10 cellular contexts compared by ENCODE assay signal in the genomic region with DNA sequence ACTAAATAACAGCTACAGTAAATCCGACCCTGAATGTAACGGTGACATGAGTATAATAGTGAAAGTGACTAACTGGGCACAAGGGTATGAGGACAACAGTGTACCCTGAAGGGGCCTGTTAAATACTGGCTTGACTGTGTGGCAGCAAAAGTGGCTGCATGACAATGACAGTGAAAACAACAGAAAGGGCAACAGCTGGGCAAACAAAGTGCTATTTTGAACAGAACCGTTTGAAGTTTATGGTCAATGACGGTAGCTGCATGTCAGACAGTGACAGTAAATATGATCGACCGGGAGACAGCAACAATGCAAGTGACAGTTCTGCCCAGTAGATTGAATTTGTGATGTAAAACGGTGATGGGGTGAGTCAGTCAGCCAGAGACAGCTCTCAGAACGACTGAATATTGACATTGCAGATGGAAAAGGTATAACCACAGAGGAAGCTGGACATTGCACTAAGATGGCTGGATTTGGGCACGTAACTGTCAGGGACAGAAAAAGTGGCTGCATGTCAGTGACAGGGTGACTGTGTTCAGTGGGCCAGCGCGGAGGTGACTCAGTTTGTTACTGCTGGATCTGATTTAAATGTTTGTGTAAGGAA. TPM values are rescaled to one million over a fixed set of nuclear protein-coding genes. Genes with fewer than 3 reads are reported as not detected.
DNase-seq lines count a peak whose midpoint lies in the region; ATAC-seq and TF ChIP-seq lines count a peak whose summit lies in the region.
"Had no signal": no experiment of that assay in that cellular context is flagged by ENCODE, and none has a peak within 500 bp of the region (broad histone marks: within the 10 kb centered on the region; RNA-seq: fewer than 3 reads in every experiment).

No MANE protein-coding gene starts in this region.

- TF ChIP-seq EP300 in esophagus muscularis mucosa (IDR thresholded peaks at IDR 0.05) (no peak), stomach (IDR thresholded peaks at IDR 0.05) (no peak)

- no peaks in the 10 kb centered on the region for H3K36me3 ChIP-seq in mammary epithelial cell (ENCODE audit: insufficient read depth, low read length)
- no peaks in the 10 kb centered on the region for H3K36me3 ChIP-seq in PC-3 (ENCODE audit: low read depth, low read length)
- no peaks in the 10 kb centered on the region for H3K36me3 ChIP-seq in esophagus muscularis mucosa
- no peaks in the 10 kb centered on the region for H3K36me3 ChIP-seq in stomach
- H3K36me3 ChIP-seq: BLaER1 had no signal

- ATAC-seq in PC-3, result no peak
- ATAC-seq in HG02763 (IDR thresholded peaks at IDR 0.05; ENCODE audit: unreplicated experiment), result no peak

- peaks cover 6% of the 10 kb centered on the region for H3K9me3 Mint-ChIP-seq in MCF 10A (ENCODE audit: unreplicated experiment)

- H3K27ac ChIP-seq in mammary epithelial cell (ENCODE audit: insufficient read depth, low read depth, low read length) (no peak overlapping the region), PC-3 (ENCODE audit: low read length) (no peak overlapping the region), esophagus muscularis mucosa (replicated peaks in 1 of 4) (peak overlapping the region; percentile 93 to 97 (median 96)), stomach (peak overlapping the region in 4 of 5 donors; percentile 90 to 97 (median 96))

- no peaks in the 10 kb centered on the region for H3K9me2 ChIP-seq in PC-3 (replicated peaks; ENCODE audit: low read length)

- POLR2A ChIA-PET in MCF 10A (lab: Yijun Ruan, JAX), result no interaction called here
- POLR2A ChIA-PET in PC-3 (lab: Charles Lee; ENCODE audit: unreplicated experiment), result no interaction called here

- intact Hi-C loops in MCF 10A (cut with micrococcal nuclease) (no loop called here), mammary epithelial cell (cut with micrococcal nuclease) (loop anchor here (5.0 to 10.0 kb wide), 2 partner anchors 52 to 666 kb away; a partner anchor contains a TSS), PC-3 (cut with micrococcal nuclease) (no loop called here), esophagus muscularis mucosa (cut with DNase I) (no loop called here), stomach (cut with DNase I; ENCODE audit: low total_unique reads) (no loop called here)

- H3K79me2 ChIP-seq in mammary epithelial cell (ENCODE audit: insufficient read depth, low read length) (peaks cover 35% of the 10 kb centered on the region), PC-3 (ENCODE audit: low read length) (peaks cover 36% of the 10 kb centered on the region)

- 89% methylated on average over 10 of the region's 11 CpGs for WGBS in mammary epithelial cell (ENCODE audit: low coverage, missing lambda C conversion rate)
- 80% methylated on average over 11 of the region's 11 CpGs for WGBS in esophagus muscularis mucosa
- 60 to 71% (median 63%) methylated on average over 11 of the region's 11 CpGs for WGBS in stomach, 5 donors

- no peaks in the 10 kb centered on the region for H3K27me3 ChIP-seq in mammary epithelial cell (ENCODE audit: insufficient read depth, low read length)
- no peaks in the 10 kb centered on the region for H3K27me3 ChIP-seq in PC-3 (ENCODE audit: low read length)
- H3K27me3 ChIP-seq in esophagus muscularis mucosa, result no peaks in the 10 kb centered on the region
- no peaks in the 10 kb centered on the region for H3K27me3 ChIP-seq in stomach
- H3K27me3 ChIP-seq: BLaER1 had no signal

- in situ Hi-C loops in mammary epithelial cell (cut with MboI; ENCODE audit: low sequenced_read_pairs in 2 of 2), result no loop called here

- no peak overlapping the region for H3K4me3 ChIP-seq in mammary epithelial cell (replicated peaks in 1 of 3; ENCODE audit: insufficient read depth in 1 of 3, low read depth in 2 of 3, low read length in 3 of 3)
- H3K4me3 ChIP-seq in PC-3 (ENCODE audit: low read length), result no peak overlapping the region
- no peak overlapping the region for H3K4me3 ChIP-seq in esophagus muscularis mucosa
- no peak overlapping the region for H3K4me3 ChIP-seq in stomach

- no peaks in the 10 kb centered on the region for H3K36me3 Mint-ChIP-seq in MCF 10A (ENCODE audit: insufficient read depth, unreplicated experiment)

- no peaks in the 10 kb centered on the region for H3F3A ChIP-seq in PC-3 (ENCODE audit: low read length, unreplicated experiment)

- H3K9me3 ChIP-seq in mammary epithelial cell (replicated peaks; ENCODE audit: insufficient read depth, low read length) (no peaks in the 10 kb centered on the region), PC-3 (ENCODE audit: low read length) (no peaks in the 10 kb centered on the region), esophagus muscularis mucosa (no peaks in the 10 kb centered on the region), stomach (no peaks in the 10 kb centered on the region)
- H3K9me3 ChIP-seq: BLaER1 had no signal

- H4K20me1 ChIP-seq in mammary epithelial cell (ENCODE audit: insufficient read depth, low read length) (no peaks in the 10 kb centered on the region), PC-3 (ENCODE audit: low read length) (no peaks in the 10 kb centered on the region)

- dilution Hi-C loops in mammary epithelial cell (cut with HindIII; ENCODE audit: low sequenced_read_pairs), result no loop called here

- CTCF ChIA-PET in MCF 10A (lab: Yijun Ruan, JAX) (no interaction called here), mammary epithelial cell (lab: Charles Lee; ENCODE audit: low non-redundant PET) (no interaction called here), PC-3 (lab: Charles Lee) (no interaction called here)

- peaks cover 15% of the 10 kb centered on the region for H3K4me1 Mint-ChIP-seq in MCF 10A (ENCODE audit: insufficient read depth, unreplicated experiment)

- BruUV-seq in MCF 10A (replicated peaks; lab: Mats Ljungman, UMichigan) (no TSS peak), mammary epithelial cell (replicated peaks; lab: Mats Ljungman, UMichigan) (no TSS peak), PC-3 (replicated peaks; lab: Mats Ljungman, UMichigan) (no TSS peak)

- TF ChIP-seq POLR2A in esophagus muscularis mucosa (IDR thresholded peaks at IDR 0.05; ENCODE audit: low read depth) (no peak), stomach (IDR thresholded peaks at IDR 0.05) (no peak)

- no peak overlapping the region for H2AFZ ChIP-seq in mammary epithelial cell (ENCODE audit: low read depth, low read length)
- peak overlapping the region; percentile 91; the same call in 1 of the 2 replicates for H2AFZ ChIP-seq in PC-3 (ENCODE audit: low read length)

- H3K9ac ChIP-seq in mammary epithelial cell (ENCODE audit: insufficient read depth, low read length) (no peak overlapping the region), PC-3 (ENCODE audit: low read length) (no peak overlapping the region)
- H3K9ac ChIP-seq: BLaER1 had no signal

- peak overlapping the region; percentile 87 for H3K27ac Mint-ChIP-seq in MCF 10A (ENCODE audit: low read depth, unreplicated experiment)

- DNase-seq in MCF 10A (ENCODE audit: unreplicated experiment), result no peak
- DNase-seq in mammary epithelial cell, result no peak
- peak; percentile 15 for DNase-seq in PC-3
- no peak for DNase-seq in esophagus muscularis mucosa (ENCODE audit: extremely low spot score)
- DNase-seq in stomach, result no peak
- no peak for DNase-seq in NCI-H1694 (lab: John Stamatoyannopoulos, UW)
- no peak for DNase-seq in SKM-1 (lab: John Stamatoyannopoulos, UW; ENCODE audit: unreplicated experiment)
- DNase-seq: NCI-H446 had no signal

- H3K4me1 ChIP-seq in mammary epithelial cell (ENCODE audit: insufficient read depth, low read length) (no peaks in the 10 kb centered on the region), PC-3 (ENCODE audit: insufficient read depth, low read length) (peaks cover 32% of the 10 kb centered on the region), esophagus muscularis mucosa (peaks cover 34 to 57% (median 49%) of the 10 kb centered on the region in 4 donors), stomach (peaks cover 19 to 49% (median 34%) of the 10 kb centered on the region in 4 donors)

- H3K27me3 Mint-ChIP-seq in MCF 10A (ENCODE audit: insufficient read depth, unreplicated experiment), result no peaks in the 10 kb centered on the region

- no peak for TF ChIP-seq CTCF in MCF 10A (IDR thresholded peaks at IDR 0.05; ENCODE audit: unreplicated experiment)
- no peak for TF ChIP-seq CTCF in mammary epithelial cell (conservative IDR thresholded peaks at IDR 0.05 in 1 of 2, IDR thresholded peaks at IDR 0.05 in 1 of 2; ENCODE audit: extremely low read depth in 1 of 2, insufficient read depth in 1 of 2, low read depth in 1 of 2, low read length in 2 of 2)
- no peak for TF ChIP-seq CTCF in PC-3 (conservative IDR thresholded peaks at IDR 0.05; ENCODE audit: low read depth, low read length)
- TF ChIP-seq CTCF in esophagus muscularis mucosa (IDR thresholded peaks at IDR 0.05), result no peak
- TF ChIP-seq CTCF in stomach (IDR thresholded peaks at IDR 0.05), result no peak

- peak overlapping the region; percentile 61 for H3K4me3 Mint-ChIP-seq in MCF 10A (ENCODE audit: unreplicated experiment)

- H3K4me2 ChIP-seq in mammary epithelial cell (ENCODE audit: insufficient read depth, low read depth, low read length), result no peak overlapping the region
- no peak overlapping the region for H3K4me2 ChIP-seq in PC-3 (ENCODE audit: low read length)

RNA-seq across cellular contexts. Expression of a gene that starts 1.1 kb away (rescaled TPM):
- total RNA-seq in MCF 10A (2022) (20.4 and 25.2 TPM in 2 replicates), mammary epithelial cell (10 to 100 TPM; 10.8 to 13.6 TPM), PC-3 (2014; rRNA removed) (20.2 and 21.6 TPM in 2 replicates), esophagus muscularis mucosa (10 to 100 TPM; 13.8 to 21.1 (median 18.4) TPM), stomach (10 to 100 TPM; 11.0 to 39.3 (median 17.2) TPM)
- polyA plus RNA-seq in mammary epithelial cell (3.2 TPM), stomach (1 to 10 TPM; 2.1 to 4.2 (median 2.6) TPM)
- 15.5 TPM for polyA minus RNA-seq in mammary epithelial cell

Comparison
In these comparisons a context has a peak if more than half of its experiments do, and no peak if none do; other contexts are left out.
1. H3K27ac ChIP-seq: peak in esophagus muscularis mucosa (4 of 4) and stomach (4 of 5); none in mammary epithelial cell (single experiment) and PC-3 (single experiment).